2 cellular contexts compared by ENCODE assay signal in genomic region chr9:132946216-132946615, GRCh38.
TF ChIP-seq lines count a peak whose summit lies in the region.

No MANE protein-coding gene starts in this region.

TF ChIP-seq in IMR-90, 13 proteins besides CTCF, POLR2A, EP300 and RAD21:
- TF ChIP-seq USF2 (IDR thresholded peaks at IDR 0.05; ENCODE audit: low read depth, low read length) (no peak), RFX5 (IDR thresholded peaks at IDR 0.05; ENCODE audit: low read depth, low read length) (no peak), SMC3 (IDR thresholded peaks at IDR 0.05; ENCODE audit: low read depth, low read length) (no peak), CEBPB (IDR thresholded peaks at IDR 0.05; ENCODE audit: low read depth, low read length) (no peak), MXI1 (IDR thresholded peaks at IDR 0.05; ENCODE audit: borderline replicate concordance, low read depth, low read length) (no peak), FOS (IDR thresholded peaks at IDR 0.05; ENCODE audit: low read depth, low read length) (no peak), MAFK (IDR thresholded peaks at IDR 0.05; ENCODE audit: low read depth, low read length) (no peak), MAZ (IDR thresholded peaks at IDR 0.05; ENCODE audit: borderline replicate concordance, low read depth, low read length) (no peak), BHLHE40 (IDR thresholded peaks at IDR 0.05; ENCODE audit: low read depth, low read length) (no peak), ELK1 (IDR thresholded peaks at IDR 0.05; ENCODE audit: borderline replicate concordance, low read depth, low read length) (no peak), RCOR1 (IDR thresholded peaks at IDR 0.05; ENCODE audit: insufficient replicate concordance, low read length) (no peak), CHD1 (IDR thresholded peaks at IDR 0.05; ENCODE audit: low read depth, low read length) (no peak), NFE2L2 (IDR thresholded peaks at IDR 0.05; ENCODE audit: low read depth, low read length) (no peak)

TF ChIP-seq in endothelial cell of umbilical vein, 7 proteins besides CTCF, POLR2A, EP300 and RAD21:
- TF ChIP-seq JUN (IDR thresholded peaks at IDR 0.05; ENCODE audit: borderline replicate concordance, insufficient read depth, insufficient read length, low read depth) (no peak), GATA2 (IDR thresholded peaks at IDR 0.05; ENCODE audit: insufficient read depth, insufficient read length, low read depth, low read length) (no peak), POLR2AphosphoS5 (IDR thresholded peaks at IDR 0.05; ENCODE audit: insufficient read depth, low read depth, low read length) (no peak), MAX (IDR thresholded peaks at IDR 0.05; ENCODE audit: insufficient read depth, insufficient read length) (no peak), FOS (IDR thresholded peaks at IDR 0.05; ENCODE audit: borderline replicate concordance, insufficient read depth, low read length) (no peak), MYC (IDR thresholded peaks at IDR 0.05; ENCODE audit: low read depth, low read length) (no peak), EZH2 (IDR thresholded peaks at IDR 0.05; ENCODE audit: borderline replicate concordance, low read depth, low read length, severe bottlenecking) (no peak)
TF ChIP-seq in endothelial cell of umbilical vein: peak in this region for 0.
